ENCODE assay signal across 21 cellular contexts in genomic region chr2:170975943-170976270, GRCh38.
"Had no signal": no experiment of that assay in that cellular context is flagged by ENCODE, and none has a peak within 500 bp of the region (broad histone marks: within the 10 kb centered on the region; RNA-seq: fewer than 3 reads in every experiment).

No MANE protein-coding gene starts in this region.

- H3K4me3 ChIP-seq: SJSA1, SK-N-MC had no signal

- DNase-seq: KBM-7, NCI-H1092, NCI-H1105 treated with DMSO at 0.1 percent for 48 hours, NCI-H1417 treated with DMSO at 0.1 percent for 48 hours, NCI-H146, NCI-H187, NCI-H2029, NCI-H2081 treated with DMSO at 0.1 percent for 48 hours, NCI-H2171, NCI-H226, NCI-H446, NCI-H510A, NCI-H524 treated with DMSO at 0.1 percent for 48 hours, NCI-H69, NCI-H774, Right ventricle myocardium superior, RPMI8226, SIG-M5 had no signal

- H3K36me3 ChIP-seq: SJSA1 had no signal

- H3K9me3 ChIP-seq: SJSA1 had no signal

- FAIRE-seq: RCC 7860 had no signal

- H3K27me3 ChIP-seq: SJSA1 had no signal

- H3K27ac ChIP-seq: SJSA1, SK-N-MC had no signal
